1 cellular context compared by ENCODE assay signal in the genomic region with DNA sequence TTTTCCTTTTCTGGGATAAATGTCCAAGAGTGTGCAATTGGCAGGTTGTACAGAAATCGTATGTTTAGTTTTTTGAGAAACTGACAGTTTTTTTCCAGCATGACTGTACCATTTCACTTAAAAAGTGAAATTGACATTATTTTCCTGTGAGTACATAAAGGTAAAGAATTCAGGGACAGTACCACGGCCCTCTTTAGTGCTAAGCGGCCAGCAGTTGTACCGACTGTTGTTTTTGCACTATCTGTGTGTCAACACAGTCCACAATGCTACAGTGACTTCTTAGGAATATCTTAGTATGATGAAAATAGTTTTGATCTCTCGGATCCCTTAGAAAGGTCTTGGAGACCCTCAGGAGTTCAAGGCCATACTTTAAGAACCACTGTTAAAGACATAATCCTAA.
TF ChIP-seq lines count a peak whose summit lies in the region.

No MANE protein-coding gene starts in this region.

TF ChIP-seq in K562, 482 proteins besides CTCF, POLR2A, EP300 and RAD21:
- TF ChIP-seq, protein P1, sequence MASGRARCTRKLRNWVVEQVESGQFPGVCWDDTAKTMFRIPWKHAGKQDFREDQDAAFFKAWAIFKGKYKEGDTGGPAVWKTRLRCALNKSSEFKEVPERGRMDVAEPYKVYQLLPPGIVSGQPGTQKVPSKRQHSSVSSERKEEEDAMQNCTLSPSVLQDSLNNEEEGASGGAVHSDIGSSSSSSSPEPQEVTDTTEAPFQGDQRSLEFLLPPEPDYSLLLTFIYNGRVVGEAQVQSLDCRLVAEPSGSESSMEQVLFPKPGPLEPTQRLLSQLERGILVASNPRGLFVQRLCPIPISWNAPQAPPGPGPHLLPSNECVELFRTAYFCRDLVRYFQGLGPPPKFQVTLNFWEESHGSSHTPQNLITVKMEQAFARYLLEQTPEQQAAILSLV (tag; IDR thresholded peaks at IDR 0.05), result no peak
- TF ChIP-seq CEBPG (CRISPR knock-in tag; IDR thresholded peaks at IDR 0.05), result no peak
- TF ChIP-seq CEBPG (tag; conservative IDR thresholded peaks at IDR 0.05 in 1 of 2, IDR thresholded peaks at IDR 0.05 in 1 of 2), result no peak
- TF ChIP-seq ZNF668 (CRISPR knock-in tag; IDR thresholded peaks at IDR 0.05), result 0 out of 2 replicates have a peak, but pooled peaks have one; percentile 32
